21 cellular contexts compared by ENCODE assay signal in the genomic region with DNA sequence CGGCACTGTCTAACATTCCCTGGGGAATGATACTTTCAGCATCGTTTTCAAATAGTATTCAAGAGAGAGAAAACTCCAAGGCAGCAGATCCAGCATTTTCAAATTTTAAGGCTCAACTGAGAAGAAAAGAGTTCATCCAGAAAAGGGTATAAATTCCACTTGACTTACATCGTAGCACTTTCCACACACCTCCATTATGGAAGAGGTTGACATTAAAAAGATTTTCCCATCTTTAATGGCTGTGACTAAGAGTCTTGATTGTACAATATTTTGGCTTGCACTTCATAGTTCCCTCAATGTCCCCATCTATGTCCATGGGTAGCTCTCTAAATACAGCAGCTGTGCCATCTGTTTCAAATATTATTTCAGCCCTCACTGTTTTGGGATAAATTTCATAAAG.
"Had no signal": no experiment of that assay in that cellular context is flagged by ENCODE, and none has a peak within 500 bp of the region (broad histone marks: within the 10 kb centered on the region; RNA-seq: fewer than 3 reads in every experiment).

No MANE protein-coding gene starts in this region.

- H3K9me2 ChIP-seq: SK-N-SH had no signal

- H3K4me2 ChIP-seq: KMS-11, SK-N-SH had no signal

- DNase-seq: Kasumi-1, NCI-H1092, NCI-H1105 treated with DMSO at 0.1 percent for 48 hours, NCI-H1417 treated with DMSO at 0.1 percent for 48 hours, NCI-H146, NCI-H187 treated with DMSO at 0.1 percent for 48 hours, NCI-H2029 treated with DMSO at 0.1 percent for 48 hours, NCI-H2171, NCI-H226, NCI-H510A, NCI-H524 treated with DMSO at 0.1 percent for 48 hours, NCI-H774, Right ventricle myocardium superior, RPMI8226, SIG-M5, SK-N-SH, SW 1271, T-cell had no signal

- H3K9ac ChIP-seq: KMS-11, SK-N-SH had no signal

- H3K4me3 ChIP-seq: K562 had no signal

- H3K27ac ChIP-seq: HL-60, KMS-11 had no signal

- ATAC-seq: K562, T-cell had no signal

- H3K9me3 ChIP-seq: SK-N-SH had no signal
